Comparison of ENCODE assay signal across 8 cellular contexts in genomic region chr5:132389453-132390286, GRCh38. TPM values are rescaled to one million over a fixed set of nuclear protein-coding genes. Genes with fewer than 3 reads are reported as not detected.
DNase-seq lines count a peak whose midpoint lies in the region; ATAC-seq and TF ChIP-seq lines count a peak whose summit lies in the region.

No MANE protein-coding gene starts in this region.

- H3K4me1 ChIP-seq in BLaER1 treated with 17β-estradiol and CSF1 and Interleukin-3, amounts not matched to agents 10 nM and 100 nM, result peaks cover 45 to 69% (median 60%) of the 10 kb centered on the region in 10 experiments

- ATAC-seq in omental fat pad (ENCODE audit: low FRiP score), result peak; percentile 68
- ATAC-seq in naive thymus-derived CD8-positive, alpha-beta T cell, result no peak

- H3K9me3 Mint-ChIP-seq in naive thymus-derived CD8-positive, alpha-beta T cell, result no peaks in the 10 kb centered on the region

- H3K27ac ChIP-seq in BLaER1 treated with 17β-estradiol and CSF1 and Interleukin-3, amounts not matched to agents 10 nM and 100 nM, result no peak overlapping the region

- POLR2A ChIA-PET in naive thymus-derived CD8-positive, alpha-beta T cell (lab: Charles Lee), result interaction anchor here (1.0 to 7.2 kb wide), 4 partner anchors 17 to 109 kb away, joined by 3 to 96 read pairs (median 10); no protein-coding TSS in a partner anchor

- H3K9me3 ChIP-seq in BLaER1 treated with 17β-estradiol and CSF1 and Interleukin-3, amounts not matched to agents 10 nM and 100 nM (replicated peaks in 1 of 11), result no peaks in the 10 kb centered on the region

- TF ChIP-seq CTCF in choroid plexus epithelial cell (conservative IDR thresholded peaks at IDR 0.05; ENCODE audit: low read depth, low read length), result no peak
- TF ChIP-seq CTCF in omental fat pad (IDR thresholded peaks at IDR 0.05), result no peak

- peaks cover 0 to 24% (median 4%) of the 10 kb centered on the region in 3 donors for H3K36me3 Mint-ChIP-seq in naive thymus-derived CD8-positive, alpha-beta T cell

- H3K27me3 ChIP-seq in BLaER1 treated with 17β-estradiol and CSF1 and Interleukin-3, amounts not matched to agents 10 nM and 100 nM, result no peaks in the 10 kb centered on the region

- no peaks in the 10 kb centered on the region for H4K20me1 ChIP-seq in BLaER1 treated with 17β-estradiol and CSF1 and Interleukin-3, amounts not matched to agents 10 nM and 100 nM

- H3K27me3 Mint-ChIP-seq in naive thymus-derived CD8-positive, alpha-beta T cell, result no peaks in the 10 kb centered on the region

- DNase-seq in M059J (ENCODE audit: low read depth), result peak; percentile 100
- DNase-seq in choroid plexus epithelial cell (ENCODE audit: low read depth), result peak; percentile 96
- peak; percentile 54 for DNase-seq in omental fat pad (ENCODE audit: low spot score)
- DNase-seq in HuH-7.5 (ENCODE audit: low spot score), result no peak
- no peak for DNase-seq in cerebellar nuclear complex (lab: John Stamatoyannopoulos, UW)
- DNase-seq in G401 (ENCODE audit: low spot score), result no peak
- no peak for DNase-seq in naive thymus-derived CD8-positive, alpha-beta T cell

- in situ Hi-C loops in G401 (cut with HindIII; ENCODE audit: low sequenced_read_pairs), result no loop called here

- H3K4me1 Mint-ChIP-seq in naive thymus-derived CD8-positive, alpha-beta T cell, result peaks cover 13 to 60% (median 38%) of the 10 kb centered on the region in 4 donors

- H3K9ac ChIP-seq in BLaER1 treated with 17β-estradiol and CSF1 and Interleukin-3, amounts not matched to agents 10 nM and 100 nM, result no peak overlapping the region

- H3K36me3 ChIP-seq in BLaER1 treated with 17β-estradiol and CSF1 and Interleukin-3, amounts not matched to agents 10 nM and 100 nM, result peaks cover 0 to 5% (median 0%) of the 10 kb centered on the region in 11 experiments; a peak in 2 of 22 replicates

- peak overlapping the region in 10 of 11 experiments; percentile 6 to 88 (median 16); a peak in 14 of 22 replicates for H3K4me2 ChIP-seq in BLaER1 treated with 17β-estradiol and CSF1 and Interleukin-3, amounts not matched to agents 10 nM and 100 nM

- no peak overlapping the region for H3K4me3 ChIP-seq in BLaER1 treated with 17β-estradiol and CSF1 and Interleukin-3, amounts not matched to agents 10 nM and 100 nM
- H3K4me3 ChIP-seq in choroid plexus epithelial cell (ENCODE audit: low read depth, low read length), result no peak overlapping the region

- H3K27ac Mint-ChIP-seq in naive thymus-derived CD8-positive, alpha-beta T cell, result peak overlapping the region in 5 of 10 donors; percentile 13 to 56 (median 46)

- H3K4me3 Mint-ChIP-seq in naive thymus-derived CD8-positive, alpha-beta T cell, result no peak overlapping the region

RNA-seq across cellular contexts. Expression of gene SLC22A5, which starts 20.2 kb away (rescaled TPM):
- total RNA-seq in M059J (2014; rRNA removed; shearing (Covaris generic)), result 3.7 and 4.5 TPM in 2 replicates
- total RNA-seq in omental fat pad, result 10 to 100 TPM in 3 of 4 donors, 1 to 10 TPM in 1; 7.6 to 38.7 (median 28.6) TPM
- total RNA-seq in G401 (2014; rRNA removed; shearing (Covaris generic)), result 5.3 and 5.4 TPM in 2 replicates
- total RNA-seq in naive thymus-derived CD8-positive, alpha-beta T cell, result 10 to 100 TPM in 1 of 2 experiments, 1 to 10 TPM in 1; 9.9 to 11.1 TPM
- 1 to 10 TPM; 1.9 to 3.2 (median 2.0) TPM for polyA plus RNA-seq in naive thymus-derived CD8-positive, alpha-beta T cell

Comparison
In these comparisons a context has a peak if more than half of its experiments do, and no peak if none do; other contexts are left out.
1. DNase-seq: peak in M059J (single experiment), choroid plexus epithelial cell (single experiment) and omental fat pad (single experiment); none in HuH-7.5 (single experiment), cerebellar nuclear complex (0 of 2), G401 (single experiment) and naive thymus-derived CD8-positive, alpha-beta T cell (0 of 10).